1 cellular context compared by ENCODE assay signal in the genomic region with DNA sequence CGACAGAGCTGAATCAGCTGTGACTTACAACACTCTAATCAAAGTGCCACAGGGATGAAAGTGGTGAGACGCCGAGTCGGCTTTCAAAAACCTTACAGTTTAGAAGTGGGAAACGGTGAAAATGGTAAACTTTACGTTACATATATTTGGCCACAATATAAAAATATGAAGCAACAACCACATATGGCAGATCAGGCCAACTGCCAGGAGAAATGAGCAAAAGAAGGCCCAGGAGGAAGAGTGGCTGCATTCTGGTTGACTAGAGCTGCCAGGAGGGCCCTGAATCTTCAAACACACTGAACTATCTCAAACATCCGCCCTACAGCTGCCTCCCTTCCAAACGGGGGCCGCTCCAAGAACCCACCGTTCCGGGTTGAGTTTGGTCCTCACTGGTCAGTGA.
TF ChIP-seq lines count a peak whose summit lies in the region.

No MANE protein-coding gene starts in this region.

TF ChIP-seq in H1, 55 proteins besides CTCF, POLR2A, EP300 and RAD21:
- TF ChIP-seq RXRA (IDR thresholded peaks at IDR 0.05; ENCODE audit: insufficient read depth, low read depth, low read length) (no peak), SIN3A (conservative IDR thresholded peaks at IDR 0.05 in 1 of 2, IDR thresholded peaks at IDR 0.05 in 1 of 2; ENCODE audit: low read depth in 1 of 2, low read length in 2 of 2) (no peak), SIX5 (IDR thresholded peaks at IDR 0.05; ENCODE audit: low read depth, low read length) (no peak), GTF2F1 (IDR thresholded peaks at IDR 0.05; ENCODE audit: borderline replicate concordance, low read depth, low read length) (no peak), JUND (IDR thresholded peaks at IDR 0.05; ENCODE audit: low read length) (no peak), KDM1A (IDR thresholded peaks at IDR 0.05; ENCODE audit: borderline replicate concordance, low read length) (no peak), GABPA (IDR thresholded peaks at IDR 0.05; ENCODE audit: borderline replicate concordance, insufficient read depth, low read length) (no peak), RFX5 (IDR thresholded peaks at IDR 0.05; ENCODE audit: borderline replicate concordance, low read depth, low read length) (no peak), ASH2L (IDR thresholded peaks at IDR 0.05; ENCODE audit: low read length) (no peak), KDM5A (IDR thresholded peaks at IDR 0.05; ENCODE audit: low read length) (no peak), NANOG (IDR thresholded peaks at IDR 0.05; ENCODE audit: insufficient read depth, low read depth, low read length, poor library complexity, severe bottlenecking) (no peak)
- TF ChIP-seq, protein P1, sequence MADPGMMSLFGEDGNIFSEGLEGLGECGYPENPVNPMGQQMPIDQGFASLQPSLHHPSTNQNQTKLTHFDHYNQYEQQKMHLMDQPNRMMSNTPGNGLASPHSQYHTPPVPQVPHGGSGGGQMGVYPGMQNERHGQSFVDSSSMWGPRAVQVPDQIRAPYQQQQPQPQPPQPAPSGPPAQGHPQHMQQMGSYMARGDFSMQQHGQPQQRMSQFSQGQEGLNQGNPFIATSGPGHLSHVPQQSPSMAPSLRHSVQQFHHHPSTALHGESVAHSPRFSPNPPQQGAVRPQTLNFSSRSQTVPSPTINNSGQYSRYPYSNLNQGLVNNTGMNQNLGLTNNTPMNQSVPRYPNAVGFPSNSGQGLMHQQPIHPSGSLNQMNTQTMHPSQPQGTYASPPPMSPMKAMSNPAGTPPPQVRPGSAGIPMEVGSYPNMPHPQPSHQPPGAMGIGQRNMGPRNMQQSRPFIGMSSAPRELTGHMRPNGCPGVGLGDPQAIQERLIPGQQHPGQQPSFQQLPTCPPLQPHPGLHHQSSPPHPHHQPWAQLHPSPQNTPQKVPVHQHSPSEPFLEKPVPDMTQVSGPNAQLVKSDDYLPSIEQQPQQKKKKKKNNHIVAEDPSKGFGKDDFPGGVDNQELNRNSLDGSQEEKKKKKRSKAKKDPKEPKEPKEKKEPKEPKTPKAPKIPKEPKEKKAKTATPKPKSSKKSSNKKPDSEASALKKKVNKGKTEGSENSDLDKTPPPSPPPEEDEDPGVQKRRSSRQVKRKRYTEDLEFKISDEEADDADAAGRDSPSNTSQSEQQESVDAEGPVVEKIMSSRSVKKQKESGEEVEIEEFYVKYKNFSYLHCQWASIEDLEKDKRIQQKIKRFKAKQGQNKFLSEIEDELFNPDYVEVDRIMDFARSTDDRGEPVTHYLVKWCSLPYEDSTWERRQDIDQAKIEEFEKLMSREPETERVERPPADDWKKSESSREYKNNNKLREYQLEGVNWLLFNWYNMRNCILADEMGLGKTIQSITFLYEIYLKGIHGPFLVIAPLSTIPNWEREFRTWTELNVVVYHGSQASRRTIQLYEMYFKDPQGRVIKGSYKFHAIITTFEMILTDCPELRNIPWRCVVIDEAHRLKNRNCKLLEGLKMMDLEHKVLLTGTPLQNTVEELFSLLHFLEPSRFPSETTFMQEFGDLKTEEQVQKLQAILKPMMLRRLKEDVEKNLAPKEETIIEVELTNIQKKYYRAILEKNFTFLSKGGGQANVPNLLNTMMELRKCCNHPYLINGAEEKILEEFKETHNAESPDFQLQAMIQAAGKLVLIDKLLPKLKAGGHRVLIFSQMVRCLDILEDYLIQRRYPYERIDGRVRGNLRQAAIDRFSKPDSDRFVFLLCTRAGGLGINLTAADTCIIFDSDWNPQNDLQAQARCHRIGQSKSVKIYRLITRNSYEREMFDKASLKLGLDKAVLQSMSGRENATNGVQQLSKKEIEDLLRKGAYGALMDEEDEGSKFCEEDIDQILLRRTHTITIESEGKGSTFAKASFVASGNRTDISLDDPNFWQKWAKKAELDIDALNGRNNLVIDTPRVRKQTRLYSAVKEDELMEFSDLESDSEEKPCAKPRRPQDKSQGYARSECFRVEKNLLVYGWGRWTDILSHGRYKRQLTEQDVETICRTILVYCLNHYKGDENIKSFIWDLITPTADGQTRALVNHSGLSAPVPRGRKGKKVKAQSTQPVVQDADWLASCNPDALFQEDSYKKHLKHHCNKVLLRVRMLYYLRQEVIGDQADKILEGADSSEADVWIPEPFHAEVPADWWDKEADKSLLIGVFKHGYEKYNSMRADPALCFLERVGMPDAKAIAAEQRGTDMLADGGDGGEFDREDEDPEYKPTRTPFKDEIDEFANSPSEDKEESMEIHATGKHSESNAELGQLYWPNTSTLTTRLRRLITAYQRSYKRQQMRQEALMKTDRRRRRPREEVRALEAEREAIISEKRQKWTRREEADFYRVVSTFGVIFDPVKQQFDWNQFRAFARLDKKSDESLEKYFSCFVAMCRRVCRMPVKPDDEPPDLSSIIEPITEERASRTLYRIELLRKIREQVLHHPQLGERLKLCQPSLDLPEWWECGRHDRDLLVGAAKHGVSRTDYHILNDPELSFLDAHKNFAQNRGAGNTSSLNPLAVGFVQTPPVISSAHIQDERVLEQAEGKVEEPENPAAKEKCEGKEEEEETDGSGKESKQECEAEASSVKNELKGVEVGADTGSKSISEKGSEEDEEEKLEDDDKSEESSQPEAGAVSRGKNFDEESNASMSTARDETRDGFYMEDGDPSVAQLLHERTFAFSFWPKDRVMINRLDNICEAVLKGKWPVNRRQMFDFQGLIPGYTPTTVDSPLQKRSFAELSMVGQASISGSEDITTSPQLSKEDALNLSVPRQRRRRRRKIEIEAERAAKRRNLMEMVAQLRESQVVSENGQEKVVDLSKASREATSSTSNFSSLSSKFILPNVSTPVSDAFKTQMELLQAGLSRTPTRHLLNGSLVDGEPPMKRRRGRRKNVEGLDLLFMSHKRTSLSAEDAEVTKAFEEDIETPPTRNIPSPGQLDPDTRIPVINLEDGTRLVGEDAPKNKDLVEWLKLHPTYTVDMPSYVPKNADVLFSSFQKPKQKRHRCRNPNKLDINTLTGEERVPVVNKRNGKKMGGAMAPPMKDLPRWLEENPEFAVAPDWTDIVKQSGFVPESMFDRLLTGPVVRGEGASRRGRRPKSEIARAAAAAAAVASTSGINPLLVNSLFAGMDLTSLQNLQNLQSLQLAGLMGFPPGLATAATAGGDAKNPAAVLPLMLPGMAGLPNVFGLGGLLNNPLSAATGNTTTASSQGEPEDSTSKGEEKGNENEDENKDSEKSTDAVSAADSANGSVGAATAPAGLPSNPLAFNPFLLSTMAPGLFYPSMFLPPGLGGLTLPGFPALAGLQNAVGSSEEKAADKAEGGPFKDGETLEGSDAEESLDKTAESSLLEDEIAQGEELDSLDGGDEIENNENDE (IDR thresholded peaks at IDR 0.05; ENCODE audit: insufficient replicate concordance, low read length): no peak
TF ChIP-seq in H1: peak in this region for 0.
